8 cellular contexts compared by ENCODE assay signal in genomic region chr9:133125706-133126696, GRCh38. TPM values are rescaled to one million over a fixed set of nuclear protein-coding genes. Genes with fewer than 3 reads are reported as not detected.
DNase-seq lines count a peak whose midpoint lies in the region; ATAC-seq and TF ChIP-seq lines count a peak whose summit lies in the region.

No MANE protein-coding gene starts in this region.

- BruUV-seq in MCF 10A (replicated peaks; lab: Mats Ljungman, UMichigan): no TSS peak

- H3K36me3 Mint-ChIP-seq in MCF 10A (ENCODE audit: insufficient read depth, unreplicated experiment): peaks cover 12% of the 10 kb centered on the region
- peaks cover 0 to 17% (median 0%) of the 10 kb centered on the region in 5 donors for H3K36me3 Mint-ChIP-seq in naive thymus-derived CD4-positive, alpha-beta T cell

- H3K27ac ChIP-seq in naive thymus-derived CD4-positive, alpha-beta T cell (ENCODE audit: low read depth, low read length): peak overlapping the region; percentile 57

- DNase-seq in DMS 273 (lab: John Stamatoyannopoulos, UW; ENCODE audit: unreplicated experiment) (peak; percentile 78), MCF 10A (ENCODE audit: unreplicated experiment) (peak; percentile 48), G401 (ENCODE audit: low spot score) (no peak), iPS-NIHi7 (ENCODE audit: extremely low spot score) (no peak), KG1 (lab: John Stamatoyannopoulos, UW) (no peak), retina (no peak)
- DNase-seq in naive thymus-derived CD4-positive, alpha-beta T cell: peak in 1 of 9 donors; percentile 44

- H3K9me3 Mint-ChIP-seq in MCF 10A (ENCODE audit: unreplicated experiment): no peaks in the 10 kb centered on the region
- no peaks in the 10 kb centered on the region for H3K9me3 Mint-ChIP-seq in naive thymus-derived CD4-positive, alpha-beta T cell

- no peak for TF ChIP-seq CTCF in MCF 10A (IDR thresholded peaks at IDR 0.05; ENCODE audit: unreplicated experiment)

- H3K36me3 ChIP-seq in naive thymus-derived CD4-positive, alpha-beta T cell (ENCODE audit: control insufficient read depth in 2 of 3, insufficient read depth in 3 of 3, low read length in 3 of 3): no peaks in the 10 kb centered on the region

- peaks cover 46 to 69% of the 10 kb centered on the region in 2 donors for H3K4me1 ChIP-seq in naive thymus-derived CD4-positive, alpha-beta T cell (ENCODE audit: control insufficient read depth in 2 of 2, insufficient read depth in 2 of 2, low read length in 2 of 2)

- H3K27me3 ChIP-seq in naive thymus-derived CD4-positive, alpha-beta T cell (ENCODE audit: control insufficient read depth in 2 of 2, insufficient read depth in 2 of 2, low read length in 2 of 2): no peaks in the 10 kb centered on the region

- no peaks in the 10 kb centered on the region for H3K27me3 Mint-ChIP-seq in MCF 10A (ENCODE audit: insufficient read depth, unreplicated experiment)
- H3K27me3 Mint-ChIP-seq in naive thymus-derived CD4-positive, alpha-beta T cell: no peaks in the 10 kb centered on the region

- in situ Hi-C loops in G401 (cut with HindIII; ENCODE audit: low sequenced_read_pairs): no loop called here

- POLR2A ChIA-PET in MCF 10A (lab: Yijun Ruan, JAX): interaction anchor here (0.6 to 2.7 kb wide), 4 partner anchors 10 to 76 kb away, joined by 4 to 8 read pairs (median 6); no protein-coding TSS in a partner anchor
- POLR2A ChIA-PET in naive thymus-derived CD4-positive, alpha-beta T cell (lab: Charles Lee): interaction anchor here (0.7 to 1.6 kb wide), 6 partner anchors 9 to 66 kb away, joined by 3 to 4 read pairs (median 3); no protein-coding TSS in a partner anchor

- peak overlapping the region; percentile 20 for H3K4me3 ChIP-seq in naive thymus-derived CD4-positive, alpha-beta T cell (ENCODE audit: low read length)

- no peak overlapping the region for H3K4me3 Mint-ChIP-seq in MCF 10A (ENCODE audit: unreplicated experiment)
- peak overlapping the region; percentile 39 to 80 (median 64) for H3K4me3 Mint-ChIP-seq in naive thymus-derived CD4-positive, alpha-beta T cell

- H3K9me3 ChIP-seq in naive thymus-derived CD4-positive, alpha-beta T cell (ENCODE audit: control insufficient read depth in 2 of 3, low read length in 3 of 3): no peaks in the 10 kb centered on the region

- H3K4me1 Mint-ChIP-seq in MCF 10A (ENCODE audit: insufficient read depth, unreplicated experiment): peaks cover 32% of the 10 kb centered on the region
- peaks cover 35 to 70% (median 57%) of the 10 kb centered on the region in 7 donors for H3K4me1 Mint-ChIP-seq in naive thymus-derived CD4-positive, alpha-beta T cell

- intact Hi-C loops in MCF 10A (cut with micrococcal nuclease): no loop called here
- intact Hi-C loops in naive thymus-derived CD4-positive, alpha-beta T cell (cut with micrococcal nuclease): no loop called here

- H3K27ac Mint-ChIP-seq in MCF 10A (ENCODE audit: low read depth, unreplicated experiment): peak overlapping the region; percentile 61
- peak overlapping the region; percentile 28 to 94 (median 81) for H3K27ac Mint-ChIP-seq in naive thymus-derived CD4-positive, alpha-beta T cell

- peak; percentile 31 for ATAC-seq in HG03045 (IDR thresholded peaks at IDR 0.05; ENCODE audit: unreplicated experiment)
- ATAC-seq in naive thymus-derived CD4-positive, alpha-beta T cell: no peak

- CTCF ChIA-PET in MCF 10A (lab: Yijun Ruan, JAX): interaction anchor here (0.9 to 1.5 kb wide), 3 partner anchors 18 to 24 kb away, joined by 3 to 4 read pairs (median 3); no protein-coding TSS in a partner anchor
- CTCF ChIA-PET in naive thymus-derived CD4-positive, alpha-beta T cell (lab: Charles Lee): interaction anchor here (0.6 to 1.2 kb wide), 2 partner anchors 18 kb away, joined by 3 to 9 read pairs; no protein-coding TSS in a partner anchor

RNA-seq across cellular contexts. Expression of gene RALGDS, which starts 5.0 kb away (rescaled TPM):
- total RNA-seq in MCF 10A (2022): 14.2 and 15.4 TPM in 2 replicates
- total RNA-seq in naive thymus-derived CD4-positive, alpha-beta T cell: 100 to 1,000 TPM in 2 of 5 experiments, 10 to 100 TPM in 3; 73.9 to 123 (median 79.7) TPM
- polyA plus RNA-seq in naive thymus-derived CD4-positive, alpha-beta T cell: 10 to 100 TPM; 17.8 to 35.7 TPM
- total RNA-seq in G401 (2014; rRNA removed; shearing (Covaris generic)): 21.7 and 29.8 TPM in 2 replicates

RNA-seq across cellular contexts. Expression of gene GBGT1, which starts 37.7 kb away (rescaled TPM):
- total RNA-seq in MCF 10A (2022): not detected in 2 replicates
- 10 to 100 TPM in 2 of 5 experiments, 1 to 10 TPM in 3; 3.4 to 14.8 (median 5.5) TPM for total RNA-seq in naive thymus-derived CD4-positive, alpha-beta T cell
- polyA plus RNA-seq in naive thymus-derived CD4-positive, alpha-beta T cell: under 1 TPM in 1 of 2 donors, not detected in 1; 0.14 TPM
- total RNA-seq in G401 (2014; rRNA removed; shearing (Covaris generic)): not detected in 2 replicates

Comparison
In these comparisons a context has a peak if more than half of its experiments do, and no peak if none do; other contexts are left out.
1. DNase-seq: peak in DMS 273 (single experiment) and MCF 10A (single experiment); none in G401 (single experiment), iPS-NIHi7 (single experiment), KG1 (single experiment) and retina (single experiment).